In the genomic region with DNA sequence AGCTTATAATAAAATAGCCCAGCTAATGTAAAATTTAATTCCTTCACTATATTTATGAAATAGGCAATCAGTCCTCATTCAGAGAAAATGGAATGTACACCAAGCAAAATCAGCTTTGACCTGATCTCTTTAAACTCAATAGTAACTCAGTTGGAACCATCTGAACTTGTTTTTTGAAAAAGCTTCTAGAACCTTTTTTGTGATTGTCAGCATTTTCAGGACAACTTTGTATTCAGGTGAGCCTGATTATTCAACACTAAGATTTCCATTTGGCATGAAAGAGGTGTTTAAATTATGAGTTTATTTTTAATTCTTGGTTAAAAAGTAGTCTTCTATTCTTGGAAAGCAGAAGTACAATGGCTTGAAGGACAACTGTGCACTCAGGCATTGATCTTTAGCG, we compare ENCODE assay signal across 31 cellular contexts.
"Had no signal": no experiment of that assay in that cellular context is flagged by ENCODE, and none has a peak within 500 bp of the region (broad histone marks: within the 10 kb centered on the region; RNA-seq: fewer than 3 reads in every experiment).

No MANE protein-coding gene starts in this region.

- FAIRE-seq: colon, urothelium cell line had no signal

- ATAC-seq: esophagus mucosa; gastrocnemius medialis; heart left ventricle; left ventricle myocardium superior; lower lobe of right lung; naive thymus-derived CD8-positive, alpha-beta T cell; psoas muscle; right cardiac atrium; stimulated activated memory B cell treated with anti-CD40 and anti-IgM and Interleukin-4, amounts not matched to agents 10 μg/mL and 1 μg/mL and 100 μg/mL, for 72 hours; stimulated activated naive CD8-positive, alpha-beta T cell treated with anti-CD3 and anti-CD28 coated beads, Interleukin-15, Interleukin-2, amounts not matched to agents 100 U/mL and 50 U/mL, for 24 hours had no signal

- H3K27ac Mint-ChIP-seq: immature natural killer cell; naive thymus-derived CD8-positive, alpha-beta T cell; stimulated activated memory B cell treated with anti-CD40 and anti-IgM and Interleukin-4, amounts not matched to agents 10 μg/mL and 1 μg/mL and 100 μg/mL, for 72 hours had no signal

- H3K36me3 ChIP-seq: gastrocnemius medialis, heart left ventricle, lower lobe of right lung, ovary, spleen, tibial artery, upper lobe of left lung had no signal

- H3K4me1 ChIP-seq: gastrocnemius medialis, heart left ventricle, lower lobe of right lung, psoas muscle, spleen, testis, tibial artery, upper lobe of left lung had no signal

- H3K9me3 Mint-ChIP-seq: immature natural killer cell had no signal

- H3K9me3 ChIP-seq: gastrocnemius medialis, heart left ventricle, lower lobe of right lung, ovary, psoas muscle, testis, tibial artery, upper lobe of left lung had no signal

- H3K4me3 ChIP-seq: gastrocnemius medialis, heart left ventricle, hepatocyte, lower lobe of right lung, ovary, psoas muscle, skin epidermis, spleen, testis, tibial artery, upper lobe of left lung had no signal

- H3K27ac ChIP-seq: epithelial cell of prostate, gastrocnemius medialis, heart left ventricle, hepatocyte, lower lobe of right lung, ovary, psoas muscle, skin epidermis, spleen, testis, tibial artery, upper lobe of left lung had no signal

- H3K4me1 Mint-ChIP-seq: immature natural killer cell; stimulated activated memory B cell treated with anti-CD40 and anti-IgM and Interleukin-4, amounts not matched to agents 10 μg/mL and 1 μg/mL and 100 μg/mL, for 72 hours had no signal

- H3K36me3 Mint-ChIP-seq: immature natural killer cell; stimulated activated memory B cell treated with anti-CD40 and anti-IgM and Interleukin-4, amounts not matched to agents 10 μg/mL and 1 μg/mL and 100 μg/mL, for 72 hours had no signal

- H3K4me3 Mint-ChIP-seq: immature natural killer cell; naive thymus-derived CD8-positive, alpha-beta T cell; nephron progenitor cell; stimulated activated memory B cell treated with anti-CD40 and anti-IgM and Interleukin-4, amounts not matched to agents 10 μg/mL and 1 μg/mL and 100 μg/mL, for 72 hours had no signal

- H3K4me2 ChIP-seq: hepatocyte had no signal

- H3K79me2 ChIP-seq: hepatocyte had no signal

- H3K27me3 ChIP-seq: hepatocyte, ovary, testis, upper lobe of left lung had no signal

- H2AFZ ChIP-seq: hepatocyte had no signal

- DNase-seq: dorsolateral prefrontal cortex; effector CD4-positive, alpha-beta T cell; foreskin fibroblast; gastrocnemius medialis; heart left ventricle; immature natural killer cell; islet precursor cell; kidney glomerular epithelial cell; left ventricle myocardium superior; lower lobe of right lung; naive thymus-derived CD8-positive, alpha-beta T cell; nephron progenitor cell; occipital lobe; ovary; posterior cingulate gyrus; psoas muscle; right cardiac atrium; spleen; stimulated activated CD4-positive, alpha-beta T cell treated with anti-CD3 and anti-CD28 coated beads, Interleukin-4, amount 100 ng/mL, for 4 hours; stimulated activated naive CD8-positive, alpha-beta T cell treated with anti-CD3 and anti-CD28 coated beads, Interleukin-15, Interleukin-2, amounts not matched to agents 100 U/mL and 50 U/mL, for 24 hours; substantia nigra; testis; tibial artery; upper lobe of left lung had no signal
